Comparison of ENCODE assay signal across 1 cellular context in genomic region chr20:3710703-3711417, GRCh38.
TF ChIP-seq lines count a peak whose summit lies in the region.

No MANE protein-coding gene starts in this region.

TF ChIP-seq in HepG2, 621 proteins besides CTCF, POLR2A, EP300 and RAD21 (continued from another document and continues in another):
- TF ChIP-seq, protein P1, sequence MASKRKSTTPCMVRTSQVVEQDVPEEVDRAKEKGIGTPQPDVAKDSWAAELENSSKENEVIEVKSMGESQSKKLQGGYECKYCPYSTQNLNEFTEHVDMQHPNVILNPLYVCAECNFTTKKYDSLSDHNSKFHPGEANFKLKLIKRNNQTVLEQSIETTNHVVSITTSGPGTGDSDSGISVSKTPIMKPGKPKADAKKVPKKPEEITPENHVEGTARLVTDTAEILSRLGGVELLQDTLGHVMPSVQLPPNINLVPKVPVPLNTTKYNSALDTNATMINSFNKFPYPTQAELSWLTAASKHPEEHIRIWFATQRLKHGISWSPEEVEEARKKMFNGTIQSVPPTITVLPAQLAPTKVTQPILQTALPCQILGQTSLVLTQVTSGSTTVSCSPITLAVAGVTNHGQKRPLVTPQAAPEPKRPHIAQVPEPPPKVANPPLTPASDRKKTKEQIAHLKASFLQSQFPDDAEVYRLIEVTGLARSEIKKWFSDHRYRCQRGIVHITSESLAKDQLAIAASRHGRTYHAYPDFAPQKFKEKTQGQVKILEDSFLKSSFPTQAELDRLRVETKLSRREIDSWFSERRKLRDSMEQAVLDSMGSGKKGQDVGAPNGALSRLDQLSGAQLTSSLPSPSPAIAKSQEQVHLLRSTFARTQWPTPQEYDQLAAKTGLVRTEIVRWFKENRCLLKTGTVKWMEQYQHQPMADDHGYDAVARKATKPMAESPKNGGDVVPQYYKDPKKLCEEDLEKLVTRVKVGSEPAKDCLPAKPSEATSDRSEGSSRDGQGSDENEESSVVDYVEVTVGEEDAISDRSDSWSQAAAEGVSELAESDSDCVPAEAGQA (IDR thresholded peaks at IDR 0.05; ENCODE audit: low read depth): no peak
- TF ChIP-seq, protein P1 (CRISPR knock-in tag; IDR thresholded peaks at IDR 0.05; ENCODE audit: borderline replicate concordance): no peak
- no peak for TF ChIP-seq ZNF792 (CRISPR knock-in tag; IDR thresholded peaks at IDR 0.05)
- no peak for TF ChIP-seq AGO2 (optimal IDR thresholded peaks at IDR 0.05; ENCODE audit: low read depth, low read length)
- TF ChIP-seq ZNF782 (CRISPR knock-in tag; IDR thresholded peaks at IDR 0.05; ENCODE audit: borderline replicate concordance): no peak
- no peak; the same call in 1 of the 2 replicates for TF ChIP-seq ZNF451 (CRISPR knock-in tag; IDR thresholded peaks at IDR 0.05)
- no peak for TF ChIP-seq ZNF256 (CRISPR knock-in tag; conservative IDR thresholded peaks at IDR 0.05)
- TF ChIP-seq TCF7L2 (IDR thresholded peaks at IDR 0.05; ENCODE audit: low read depth, low read length): no peak
- no peak for TF ChIP-seq SOX6 (IDR thresholded peaks at IDR 0.05)
- TF ChIP-seq SOX6 (CRISPR knock-in tag; IDR thresholded peaks at IDR 0.05): no peak
- no peak for TF ChIP-seq ZNF33A (CRISPR knock-in tag; IDR thresholded peaks at IDR 0.05; ENCODE audit: borderline replicate concordance)
- TF ChIP-seq SIN3A (IDR thresholded peaks at IDR 0.05; ENCODE audit: borderline replicate concordance, low read depth, low read length): no peak
- no peak for TF ChIP-seq ZNF230 (CRISPR knock-in tag; IDR thresholded peaks at IDR 0.05)
- TF ChIP-seq, protein P2, sequence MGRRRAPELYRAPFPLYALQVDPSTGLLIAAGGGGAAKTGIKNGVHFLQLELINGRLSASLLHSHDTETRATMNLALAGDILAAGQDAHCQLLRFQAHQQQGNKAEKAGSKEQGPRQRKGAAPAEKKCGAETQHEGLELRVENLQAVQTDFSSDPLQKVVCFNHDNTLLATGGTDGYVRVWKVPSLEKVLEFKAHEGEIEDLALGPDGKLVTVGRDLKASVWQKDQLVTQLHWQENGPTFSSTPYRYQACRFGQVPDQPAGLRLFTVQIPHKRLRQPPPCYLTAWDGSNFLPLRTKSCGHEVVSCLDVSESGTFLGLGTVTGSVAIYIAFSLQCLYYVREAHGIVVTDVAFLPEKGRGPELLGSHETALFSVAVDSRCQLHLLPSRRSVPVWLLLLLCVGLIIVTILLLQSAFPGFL (CRISPR knock-in tag; IDR thresholded peaks at IDR 0.05): no peak
- no peak for TF ChIP-seq ZNF510 (CRISPR knock-in tag; IDR thresholded peaks at IDR 0.05; ENCODE audit: low read depth)
- TF ChIP-seq, protein P3, sequence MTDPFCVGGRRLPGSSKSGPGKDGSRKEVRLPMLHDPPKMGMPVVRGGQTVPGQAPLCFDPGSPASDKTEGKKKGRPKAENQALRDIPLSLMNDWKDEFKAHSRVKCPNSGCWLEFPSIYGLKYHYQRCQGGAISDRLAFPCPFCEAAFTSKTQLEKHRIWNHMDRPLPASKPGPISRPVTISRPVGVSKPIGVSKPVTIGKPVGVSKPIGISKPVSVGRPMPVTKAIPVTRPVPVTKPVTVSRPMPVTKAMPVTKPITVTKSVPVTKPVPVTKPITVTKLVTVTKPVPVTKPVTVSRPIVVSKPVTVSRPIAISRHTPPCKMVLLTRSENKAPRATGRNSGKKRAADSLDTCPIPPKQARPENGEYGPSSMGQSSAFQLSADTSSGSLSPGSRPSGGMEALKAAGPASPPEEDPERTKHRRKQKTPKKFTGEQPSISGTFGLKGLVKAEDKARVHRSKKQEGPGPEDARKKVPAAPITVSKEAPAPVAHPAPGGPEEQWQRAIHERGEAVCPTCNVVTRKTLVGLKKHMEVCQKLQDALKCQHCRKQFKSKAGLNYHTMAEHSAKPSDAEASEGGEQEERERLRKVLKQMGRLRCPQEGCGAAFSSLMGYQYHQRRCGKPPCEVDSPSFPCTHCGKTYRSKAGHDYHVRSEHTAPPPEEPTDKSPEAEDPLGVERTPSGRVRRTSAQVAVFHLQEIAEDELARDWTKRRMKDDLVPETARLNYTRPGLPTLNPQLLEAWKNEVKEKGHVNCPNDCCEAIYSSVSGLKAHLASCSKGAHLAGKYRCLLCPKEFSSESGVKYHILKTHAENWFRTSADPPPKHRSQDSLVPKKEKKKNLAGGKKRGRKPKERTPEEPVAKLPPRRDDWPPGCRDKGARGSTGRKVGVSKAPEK (CRISPR knock-in tag; IDR thresholded peaks at IDR 0.05; ENCODE audit: borderline replicate concordance): no peak
- TF ChIP-seq RBM22 (optimal IDR thresholded peaks at IDR 0.05; ENCODE audit: low read length): no peak
- no peak for TF ChIP-seq STAT5B (CRISPR knock-in tag; IDR thresholded peaks at IDR 0.05)
- no peak for TF ChIP-seq HNRNPK (IDR thresholded peaks at IDR 0.05; ENCODE audit: low read depth, low read length, poor library complexity, severe bottlenecking)
- no peak for TF ChIP-seq RFXANK (CRISPR knock-in tag; IDR thresholded peaks at IDR 0.05)
- TF ChIP-seq ZNF572 (CRISPR knock-in tag; IDR thresholded peaks at IDR 0.05): no peak; the same call in 1 of the 2 replicates
- TF ChIP-seq NKX3-1 (CRISPR knock-in tag; IDR thresholded peaks at IDR 0.05): no peak
- no peak for TF ChIP-seq IRX3 (CRISPR knock-in tag; IDR thresholded peaks at IDR 0.05; ENCODE audit: borderline replicate concordance, low read depth)
- no peak for TF ChIP-seq NFE2 (CRISPR knock-in tag; IDR thresholded peaks at IDR 0.05)
- TF ChIP-seq EEA1 (CRISPR knock-in tag; IDR thresholded peaks at IDR 0.05; ENCODE audit: borderline replicate concordance): no peak; the same call in 1 of the 2 replicates
- peak; percentile 74; the same call in 1 of the 2 replicates for TF ChIP-seq GLI4 (CRISPR knock-in tag; IDR thresholded peaks at IDR 0.05; ENCODE audit: borderline replicate concordance)
- TF ChIP-seq ZFP1 (CRISPR knock-in tag; IDR thresholded peaks at IDR 0.05): peak; percentile 59; the same call in 1 of the 2 replicates
- no peak for TF ChIP-seq ZFP90 (CRISPR knock-in tag; IDR thresholded peaks at IDR 0.05; ENCODE audit: borderline replicate concordance)
- no peak for TF ChIP-seq ZNF562 (CRISPR knock-in tag; IDR thresholded peaks at IDR 0.05; ENCODE audit: borderline replicate concordance)
- TF ChIP-seq, protein P4, sequence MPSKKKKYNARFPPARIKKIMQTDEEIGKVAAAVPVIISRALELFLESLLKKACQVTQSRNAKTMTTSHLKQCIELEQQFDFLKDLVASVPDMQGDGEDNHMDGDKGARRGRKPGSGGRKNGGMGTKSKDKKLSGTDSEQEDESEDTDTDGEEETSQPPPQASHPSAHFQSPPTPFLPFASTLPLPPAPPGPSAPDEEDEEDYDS (CRISPR knock-in tag; IDR thresholded peaks at IDR 0.05): no peak
- TF ChIP-seq, protein P5, sequence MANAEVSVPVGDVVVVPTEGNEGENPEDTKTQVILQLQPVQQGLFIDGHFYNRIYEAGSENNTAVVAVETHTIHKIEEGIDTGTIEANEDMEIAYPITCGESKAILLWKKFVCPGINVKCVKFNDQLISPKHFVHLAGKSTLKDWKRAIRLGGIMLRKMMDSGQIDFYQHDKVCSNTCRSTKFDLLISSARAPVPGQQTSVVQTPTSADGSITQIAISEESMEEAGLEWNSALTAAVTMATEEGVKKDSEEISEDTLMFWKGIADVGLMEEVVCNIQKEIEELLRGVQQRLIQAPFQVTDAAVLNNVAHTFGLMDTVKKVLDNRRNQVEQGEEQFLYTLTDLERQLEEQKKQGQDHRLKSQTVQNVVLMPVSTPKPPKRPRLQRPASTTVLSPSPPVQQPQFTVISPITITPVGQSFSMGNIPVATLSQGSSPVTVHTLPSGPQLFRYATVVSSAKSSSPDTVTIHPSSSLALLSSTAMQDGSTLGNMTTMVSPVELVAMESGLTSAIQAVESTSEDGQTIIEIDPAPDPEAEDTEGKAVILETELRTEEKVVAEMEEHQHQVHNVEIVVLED (CRISPR knock-in tag; IDR thresholded peaks at IDR 0.05; ENCODE audit: borderline replicate concordance): no peak; the same call in 1 of the 2 replicates
- peak; percentile 51 for TF ChIP-seq GATAD2A (CRISPR knock-in tag; IDR thresholded peaks at IDR 0.05)
- TF ChIP-seq, protein P6, sequence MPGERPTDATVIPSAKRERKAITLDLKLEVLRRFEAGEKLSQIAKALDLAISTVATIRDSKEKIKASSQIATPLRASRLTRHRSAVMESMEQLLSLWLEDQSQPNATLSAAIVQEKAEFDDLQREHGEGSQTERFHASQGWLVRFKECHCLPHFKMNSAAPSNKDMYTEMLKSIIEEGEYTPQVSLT (CRISPR knock-in tag; IDR thresholded peaks at IDR 0.05; ENCODE audit: borderline replicate concordance, low read depth): no peak
- no peak for TF ChIP-seq ELF1 (CRISPR knock-in tag; IDR thresholded peaks at IDR 0.05)
- no peak for TF ChIP-seq FLYWCH1 (CRISPR knock-in tag; IDR thresholded peaks at IDR 0.05)
- TF ChIP-seq, protein P7, sequence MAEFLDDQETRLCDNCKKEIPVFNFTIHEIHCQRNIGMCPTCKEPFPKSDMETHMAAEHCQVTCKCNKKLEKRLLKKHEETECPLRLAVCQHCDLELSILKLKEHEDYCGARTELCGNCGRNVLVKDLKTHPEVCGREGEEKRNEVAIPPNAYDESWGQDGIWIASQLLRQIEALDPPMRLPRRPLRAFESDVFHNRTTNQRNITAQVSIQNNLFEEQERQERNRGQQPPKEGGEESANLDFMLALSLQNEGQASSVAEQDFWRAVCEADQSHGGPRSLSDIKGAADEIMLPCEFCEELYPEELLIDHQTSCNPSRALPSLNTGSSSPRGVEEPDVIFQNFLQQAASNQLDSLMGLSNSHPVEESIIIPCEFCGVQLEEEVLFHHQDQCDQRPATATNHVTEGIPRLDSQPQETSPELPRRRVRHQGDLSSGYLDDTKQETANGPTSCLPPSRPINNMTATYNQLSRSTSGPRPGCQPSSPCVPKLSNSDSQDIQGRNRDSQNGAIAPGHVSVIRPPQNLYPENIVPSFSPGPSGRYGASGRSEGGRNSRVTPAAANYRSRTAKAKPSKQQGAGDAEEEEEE (CRISPR knock-in tag; IDR thresholded peaks at IDR 0.05; ENCODE audit: borderline replicate concordance): 0 out of 2 replicates have a peak, but pooled peaks have one; percentile 57
- TF ChIP-seq ZBTB1 (CRISPR knock-in tag; IDR thresholded peaks at IDR 0.05; ENCODE audit: borderline replicate concordance): no peak
- no peak for TF ChIP-seq CREB3 (CRISPR knock-in tag; IDR thresholded peaks at IDR 0.05)
- no peak for TF ChIP-seq IKZF4 (CRISPR knock-in tag; IDR thresholded peaks at IDR 0.05; ENCODE audit: borderline replicate concordance, low read depth, not compliant biosample characterization)
- TF ChIP-seq ZNF382 (CRISPR knock-in tag; IDR thresholded peaks at IDR 0.05; ENCODE audit: borderline replicate concordance): no peak
- TF ChIP-seq IRF1 (CRISPR knock-in tag; IDR thresholded peaks at IDR 0.05; ENCODE audit: low read depth): no peak
- TF ChIP-seq, protein P8, sequence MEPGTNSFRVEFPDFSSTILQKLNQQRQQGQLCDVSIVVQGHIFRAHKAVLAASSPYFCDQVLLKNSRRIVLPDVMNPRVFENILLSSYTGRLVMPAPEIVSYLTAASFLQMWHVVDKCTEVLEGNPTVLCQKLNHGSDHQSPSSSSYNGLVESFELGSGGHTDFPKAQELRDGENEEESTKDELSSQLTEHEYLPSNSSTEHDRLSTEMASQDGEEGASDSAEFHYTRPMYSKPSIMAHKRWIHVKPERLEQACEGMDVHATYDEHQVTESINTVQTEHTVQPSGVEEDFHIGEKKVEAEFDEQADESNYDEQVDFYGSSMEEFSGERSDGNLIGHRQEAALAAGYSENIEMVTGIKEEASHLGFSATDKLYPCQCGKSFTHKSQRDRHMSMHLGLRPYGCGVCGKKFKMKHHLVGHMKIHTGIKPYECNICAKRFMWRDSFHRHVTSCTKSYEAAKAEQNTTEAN (CRISPR knock-in tag; conservative IDR thresholded peaks at IDR 0.05): no peak
